8 cellular contexts compared by ENCODE assay signal in genomic region chr11:62540804-62541671, GRCh38. TPM values are rescaled to one million over a fixed set of nuclear protein-coding genes. Genes with fewer than 3 reads are reported as not detected.
DNase-seq lines count a peak whose midpoint lies in the region; ATAC-seq, FAIRE-seq and TF ChIP-seq lines count a peak whose summit lies in the region.

No MANE protein-coding gene starts in this region.

- H3K36me3 Mint-ChIP-seq in natural killer cell, result no peaks in the 10 kb centered on the region

- ATAC-seq in GM21723 (IDR thresholded peaks at IDR 0.05; ENCODE audit: unreplicated experiment) (peak; percentile 54), natural killer cell (peak in 1 of 3 donors; percentile 23)

- peak overlapping the region; percentile 92 to 94 for H3K27ac Mint-ChIP-seq in natural killer cell

- no peak for TF ChIP-seq POLR2A in GM12891 (IDR thresholded peaks at IDR 0.05; ENCODE audit: low read depth, low read length)

- intact Hi-C loops in natural killer cell (cut with micrococcal nuclease), result loop anchor here (5.0 kb wide), 1 partner anchor 114 kb away; no protein-coding TSS in a partner anchor

- peak; percentile 94 for FAIRE-seq in GM12891 (lab: Jason Lieb, UNC)

- H3K4me3 Mint-ChIP-seq in natural killer cell, result peak overlapping the region; percentile 97

- H3K9me3 Mint-ChIP-seq in natural killer cell, result no peaks in the 10 kb centered on the region

- peaks cover 65 to 79% of the 10 kb centered on the region in 2 donors for H3K4me1 Mint-ChIP-seq in natural killer cell

- DNase-seq in GM12891 (ENCODE audit: insufficient read length, low spot score), result no peak
- peak; percentile 53 for DNase-seq in NOMO-1 treated with dmso at 0.1 percent for 144 hours (lab: John Stamatoyannopoulos, UW; ENCODE audit: unreplicated experiment)
- DNase-seq in choroid plexus epithelial cell (ENCODE audit: low read depth), result peak; percentile 35
- no peak for DNase-seq in natural killer cell
- no peak for DNase-seq in NCI-H1694 treated with DMSO at 0.1 percent for 48 hours (lab: John Stamatoyannopoulos, UW)
- DNase-seq in putamen (ENCODE audit: low spot score), result no peak
- no peak for DNase-seq in effector CD8-positive, alpha-beta T cell (lab: John Stamatoyannopoulos, UW)

- H3K4me3 ChIP-seq in choroid plexus epithelial cell (ENCODE audit: low read depth, low read length), result peak overlapping the region; percentile 26

- H3K27me3 Mint-ChIP-seq in natural killer cell (ENCODE audit: low read depth in 2 of 2), result no peaks in the 10 kb centered on the region

- TF ChIP-seq CTCF in choroid plexus epithelial cell (conservative IDR thresholded peaks at IDR 0.05; ENCODE audit: low read depth, low read length), result no peak
- no peak for TF ChIP-seq CTCF in natural killer cell (IDR thresholded peaks at IDR 0.05)

TF ChIP-seq in GM12891, 5 proteins besides CTCF, POLR2A, EP300 and RAD21:
- no peak; the same call in 1 of the 2 replicates for TF ChIP-seq TAF1 (IDR thresholded peaks at IDR 0.05; ENCODE audit: low read depth, low read length)
- TF ChIP-seq POLR2AphosphoS5 (IDR thresholded peaks at IDR 0.05; ENCODE audit: low read depth, low read length), result no peak
- TF ChIP-seq PAX5 (IDR thresholded peaks at IDR 0.05; ENCODE audit: insufficient read depth, low read length, severe bottlenecking), result no peak
- peak; percentile 97 for TF ChIP-seq SPI1 (IDR thresholded peaks at IDR 0.05; ENCODE audit: low read depth, low read length)
- peak; percentile 68; the same call in 1 of the 2 replicates for TF ChIP-seq POU2F2 (IDR thresholded peaks at IDR 0.05; ENCODE audit: low read depth, low read length)

RNA-seq across cellular contexts. Expression of gene AHNAK, which starts 5.6 kb away (rescaled TPM):
- polyA plus RNA-seq in GM12891 (2012; ENCODE audit: low read depth, missing spikeins), result 1.8 TPM
- 100 to 1,000 TPM; 623 to 740 (median 677) TPM for total RNA-seq in natural killer cell

RNA-seq across cellular contexts. Expression of gene EEF1G, which starts 32.7 kb away (rescaled TPM):
- polyA plus RNA-seq in GM12891 (2012; ENCODE audit: low read depth, missing spikeins), result 2,783 TPM
- total RNA-seq in natural killer cell, result 100 to 1,000 TPM; 628 to 754 (median 714) TPM

RNA-seq across cellular contexts. Expression of gene TUT1, which starts 50.3 kb away (rescaled TPM):
- polyA plus RNA-seq in GM12891 (2012; ENCODE audit: low read depth, missing spikeins), result 13.0 TPM
- 10 to 100 TPM; 20.0 to 28.9 (median 26.2) TPM for total RNA-seq in natural killer cell

Comparison
In these comparisons a context has a peak if more than half of its experiments do, and no peak if none do; other contexts are left out.
1. DNase-seq: peak in NOMO-1 treated with dmso at 0.1 percent for 144 hours (single experiment) and choroid plexus epithelial cell (single experiment); none in GM12891 (single experiment), natural killer cell (single experiment), NCI-H1694 treated with DMSO at 0.1 percent for 48 hours (single experiment), putamen (single experiment) and effector CD8-positive, alpha-beta T cell (single experiment).